8 cellular contexts compared by ENCODE assay signal in the genomic region with DNA sequence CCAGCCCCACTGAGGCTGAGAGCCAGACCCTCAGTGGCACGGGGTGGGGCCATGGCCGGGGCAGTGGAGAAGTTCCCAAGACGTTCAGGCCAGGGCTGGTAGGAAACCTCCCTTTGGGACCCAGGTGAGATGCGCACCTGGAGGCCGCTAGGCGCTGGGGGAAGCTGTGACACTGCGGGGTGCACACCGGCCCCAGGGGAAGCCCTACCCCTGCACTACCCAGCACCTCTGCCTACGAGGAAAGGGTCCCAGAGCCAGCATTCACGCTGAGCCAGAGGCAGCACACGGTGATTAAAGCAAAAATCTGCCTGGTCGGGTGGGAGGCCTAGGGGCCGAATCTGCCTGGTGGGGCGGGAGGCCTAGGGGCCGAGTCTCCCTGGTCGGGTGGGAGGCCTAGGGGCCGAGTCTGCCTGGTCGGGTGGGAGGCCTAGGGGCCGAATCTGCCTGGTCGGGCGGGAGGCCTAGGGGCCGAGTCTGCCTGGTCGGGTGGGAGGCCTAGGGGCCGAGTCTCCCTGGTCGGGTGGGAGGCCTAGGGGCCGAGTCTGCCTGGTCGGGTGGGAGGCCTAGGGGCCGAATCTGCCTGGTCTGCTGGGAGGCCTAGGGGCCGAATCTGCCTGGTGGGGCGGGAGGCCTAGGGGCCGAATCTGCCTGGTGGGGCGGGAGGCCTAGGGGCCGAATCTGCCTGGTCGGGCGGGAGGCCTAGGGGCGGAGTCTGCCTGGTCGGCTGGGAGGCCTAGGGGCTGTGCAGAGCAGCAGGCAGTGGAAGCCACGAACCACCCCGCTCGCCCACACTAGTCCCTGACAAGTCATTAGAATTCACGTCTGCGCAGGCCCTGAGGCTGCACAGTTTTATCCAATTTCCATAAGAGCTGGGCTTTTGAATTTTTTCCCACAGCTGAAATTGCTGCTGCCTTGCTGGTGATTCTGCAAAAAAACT. TPM values are rescaled to one million over a fixed set of nuclear protein-coding genes. Genes with fewer than 3 reads are reported as not detected.
DNase-seq lines count a peak whose midpoint lies in the region; ATAC-seq, FAIRE-seq and TF ChIP-seq lines count a peak whose summit lies in the region.
"Not testable (repeated sequence)": the region's sequence is repeated elsewhere in the genome, so short reads cannot be mapped to it uniquely, and the experiment has no call there.

No MANE protein-coding gene starts in this region.

- H3K4me3 ChIP-seq in HUES64 (ENCODE audit: low read length) (peak overlapping the region; percentile 22; the same call in 1 of the 2 replicates), vagina (peak overlapping the region in 1 of 2 donors; percentile 16)
- H3K4me3 ChIP-seq in RWPE2 (ENCODE audit: severe bottlenecking); astrocyte (ENCODE audit: insufficient read depth, low read depth, low read length); fibroblast of the aortic adventitia (ENCODE audit: low read depth, low read length); HepG2 (replicated peaks in 1 of 3; ENCODE audit: insufficient read depth in 1 of 3, low read depth in 2 of 3, low read length in 3 of 3): not testable (repeated sequence)

- H3K9me3 Mint-ChIP-seq in astrocyte (ENCODE audit: unreplicated experiment): not testable (repeated sequence)

- H3K27me3 ChIP-seq in HUES64 (ENCODE audit: insufficient read depth, low read length); RWPE2 (ENCODE audit: insufficient read depth, poor library complexity, severe bottlenecking); astrocyte (ENCODE audit: insufficient read depth, low read length); HepG2 (ENCODE audit: control insufficient read depth in 1 of 2, insufficient read depth in 2 of 2, low read length in 2 of 2); vagina: not testable (repeated sequence)

- peaks cover 27% of the 10 kb centered on the region for H3K4me1 Mint-ChIP-seq in astrocyte (ENCODE audit: low read depth, unreplicated experiment)

- peak; percentile 18 for TF ChIP-seq POLR2A in GM18951 (IDR thresholded peaks at IDR 0.05; ENCODE audit: extremely low read depth, insufficient read depth, insufficient read length)
- not testable (repeated sequence) for TF ChIP-seq POLR2A in HepG2 (IDR thresholded peaks at IDR 0.05; ENCODE audit: insufficient read depth in 1 of 2, low read depth in 2 of 2, low read length in 2 of 2); vagina (IDR thresholded peaks at IDR 0.05)

- intact Hi-C loops in HepG2 (cut with micrococcal nuclease; ENCODE audit: unreplicated experiment); posterior cingulate gyrus (cut with DNase I); vagina (cut with DNase I): not testable (repeated sequence)

- not testable (repeated sequence) for TF ChIP-seq EP300 in HepG2 (IDR thresholded peaks at IDR 0.05; ENCODE audit: low read depth in 2 of 2, low read length in 2 of 2); HepG2 (CRISPR knock-in tag; IDR thresholded peaks at IDR 0.05; ENCODE audit: borderline replicate concordance)

- H3K9me3 ChIP-seq in HUES64 (ENCODE audit: insufficient read depth, low read depth, low read length); RWPE2 (ENCODE audit: severe bottlenecking); astrocyte (ENCODE audit: insufficient read depth, low read depth, low read length); HepG2 (ENCODE audit: low read length); vagina: not testable (repeated sequence)

- TF ChIP-seq RAD21 in HepG2 (CRISPR knock-in tag; IDR thresholded peaks at IDR 0.05): not testable (repeated sequence)

- in situ Hi-C loops in GM18951 (cut with MboI; ENCODE audit: low sequenced_read_pairs, unreplicated experiment); HepG2 (cut with HindIII; ENCODE audit: extremely low pct_ligation_motif_present, low pct_unique_long_range_greater_than_20kb): not testable (repeated sequence)

- WGBS in HUES64: 48% methylated on average over 42 of the region's 42 CpGs
- WGBS in HepG2 (ENCODE audit: low lambda C conversion rate): 85% methylated on average over 20 of the region's 42 CpGs

- FAIRE-seq in astrocyte (lab: Jason Lieb, UNC); HepG2 (lab: Jason Lieb, UNC): not testable (repeated sequence)

- H3K4me1 ChIP-seq in HUES64 (ENCODE audit: insufficient read depth, low read length) (peaks cover 15% of the 10 kb centered on the region), HepG2 (ENCODE audit: insufficient read depth, low read length) (peaks cover 11% of the 10 kb centered on the region), vagina (peaks cover 22% of the 10 kb centered on the region)
- not testable (repeated sequence) for H3K4me1 ChIP-seq in RWPE2 (ENCODE audit: insufficient read depth, poor library complexity, severe bottlenecking); astrocyte (ENCODE audit: insufficient read depth, low read length)

- H3K27me3 Mint-ChIP-seq in astrocyte (ENCODE audit: low read depth, unreplicated experiment): not testable (repeated sequence)

- not testable (repeated sequence) for ATAC-seq in RWPE2 (ENCODE audit: low read depth)
- ATAC-seq in HepG2: peak; percentile 83

- H3K79me2 ChIP-seq in astrocyte (ENCODE audit: insufficient read depth, low read length); HepG2 (ENCODE audit: insufficient read depth, low read length): not testable (repeated sequence)

- H3K36me3 Mint-ChIP-seq in astrocyte (ENCODE audit: low read depth, unreplicated experiment): not testable (repeated sequence)

- BruUV-seq in HepG2 (replicated peaks; lab: Mats Ljungman, UMichigan): not testable (repeated sequence)

- H3K9ac ChIP-seq in HUES64 (ENCODE audit: low read depth, low read length) (peak overlapping the region; percentile 73), astrocyte (ENCODE audit: low read length) (peak overlapping the region; percentile 23), HepG2 (ENCODE audit: insufficient read depth, low read depth, low read length) (peak overlapping the region; percentile 45; the same call in 1 of the 2 replicates)

- CTCF ChIA-PET in HepG2 (lab: Yijun Ruan, JAX; ENCODE audit: low intra/inter-chr PET ratio, low total read pairs): not testable (repeated sequence)

- H3K4me2 ChIP-seq in astrocyte (ENCODE audit: low read length): not testable (repeated sequence)
- H3K4me2 ChIP-seq in HepG2 (ENCODE audit: low read depth, low read length): peak overlapping the region; percentile 37

- POLR2A ChIA-PET in HepG2 (lab: Yijun Ruan, JAX): not testable (repeated sequence)

- TF ChIP-seq CTCF in RWPE2 (IDR thresholded peaks at IDR 0.05; ENCODE audit: poor library complexity, severe bottlenecking); astrocyte (IDR thresholded peaks at IDR 0.05; ENCODE audit: insufficient read depth, low read depth, low read length); fibroblast of the aortic adventitia (IDR thresholded peaks at IDR 0.05; ENCODE audit: insufficient read depth, low read length); HepG2 (CRISPR knock-in tag; IDR thresholded peaks at IDR 0.05); vagina (IDR thresholded peaks at IDR 0.05): not testable (repeated sequence)

- peak; percentile 85 for DNase-seq in RWPE2 (ENCODE audit: low spot score)
- not testable (repeated sequence) for DNase-seq in astrocyte (ENCODE audit: low read depth); HepG2 (ENCODE audit: low spot score); vagina (ENCODE audit: extremely low spot score in 2 of 2)
- peak; percentile 81 for DNase-seq in fibroblast of the aortic adventitia (ENCODE audit: low read depth)
- DNase-seq in posterior cingulate gyrus: peak in 6 of 10 donors; percentile 15 to 73 (median 66)

- not testable (repeated sequence) for H3K4me3 Mint-ChIP-seq in astrocyte (ENCODE audit: unreplicated experiment)

- H3K36me3 ChIP-seq in HUES64 (ENCODE audit: insufficient read depth, low read length); RWPE2 (ENCODE audit: low read depth); astrocyte (ENCODE audit: insufficient read depth, low read length); HepG2 (replicated peaks in 1 of 2; ENCODE audit: control insufficient read depth in 1 of 2, insufficient read depth in 2 of 2, low read length in 2 of 2); vagina: not testable (repeated sequence)

- H3K27ac Mint-ChIP-seq in astrocyte (ENCODE audit: unreplicated experiment): peak overlapping the region; percentile 34

- H3K27ac ChIP-seq in HUES64 (ENCODE audit: low read depth, low read length): peak overlapping the region; percentile 84
- H3K27ac ChIP-seq in RWPE2 (ENCODE audit: poor library complexity, severe bottlenecking); astrocyte (ENCODE audit: low read depth, low read length): not testable (repeated sequence)
- H3K27ac ChIP-seq in HepG2 (ENCODE audit: extremely low read length, insufficient read depth, low read length): peak overlapping the region; percentile 65
- H3K27ac ChIP-seq in vagina: peak overlapping the region; percentile 90

- H4K20me1 ChIP-seq in astrocyte (ENCODE audit: insufficient read depth, low read length); HepG2 (ENCODE audit: insufficient read depth, low read length): not testable (repeated sequence)

- not testable (repeated sequence) for H2AFZ ChIP-seq in astrocyte (ENCODE audit: low read depth, low read length); HepG2 (ENCODE audit: low read length)

RNA-seq across cellular contexts. Expression of a gene that starts 27.7 kb away (rescaled TPM):
- polyA plus RNA-seq in HUES64 (2013, experiment 1 of 2): 28.1 TPM
- 26.7 TPM for polyA plus RNA-seq in HUES64 (2013, experiment 2 of 2)
- total RNA-seq in astrocyte (36.7 and 37.9 TPM in 2 replicates), fibroblast of the aortic adventitia (ENCODE audit: low replicate concordance) (30.1 and 39.8 TPM in 2 replicates), HepG2 (2016; rRNA removed; fragmentation: Illumina TruSeq; extraction: Trizol) (16.0 and 20.5 TPM in 2 replicates), vagina (67.5 TPM)
- 7.2 and 7.9 TPM in 2 replicates for total RNA-seq in HepG2 (2016; cell fraction: cytosol; rRNA removed; fragmentation: Illumina TruSeq; extraction: Trizol; ENCODE audit: low read depth)
- 14.6 and 19.5 TPM in 2 replicates for total RNA-seq in HepG2 (2016; cell fraction: insoluble cytoplasmic fraction; rRNA removed; fragmentation: Illumina TruSeq; extraction: Trizol)
- 13.8 and 14.1 TPM in 2 replicates for total RNA-seq in HepG2 (2016; cell fraction: membrane; rRNA removed; fragmentation: Illumina TruSeq; extraction: Trizol)
- total RNA-seq in HepG2 (2016; cell fraction: nucleus; rRNA removed; fragmentation: Illumina TruSeq; extraction: Trizol): 11.2 and 13.3 TPM in 2 replicates
- polyA plus RNA-seq in HepG2 (2011; rRNA removed): 9.2 and 11.8 TPM in 2 replicates
- 6.8 and 8.3 TPM in 2 replicates for polyA plus RNA-seq in HepG2 (2011; cell fraction: cytosol; rRNA removed)
- polyA plus RNA-seq in HepG2 (2011; cell fraction: nucleus; rRNA removed): 26.9 and 28.5 TPM in 2 replicates
- 14.6 and 15.2 TPM in 2 replicates for polyA plus RNA-seq in HepG2 (2012)
- 5.5 and 5.9 TPM in 2 replicates for polyA plus RNA-seq in HepG2 (2016; cell fraction: cytosol; fragmentation: Illumina TruSeq; extraction: Trizol; ENCODE audit: low read depth)
- 14.3 and 16.5 TPM in 2 replicates for polyA plus RNA-seq in HepG2 (2016; cell fraction: insoluble cytoplasmic fraction; fragmentation: Illumina TruSeq; extraction: Trizol; ENCODE audit: low read depth)
- polyA plus RNA-seq in HepG2 (2016; cell fraction: membrane; fragmentation: Illumina TruSeq; extraction: Trizol; ENCODE audit: low read depth): 7.8 and 8.8 TPM in 2 replicates
- polyA plus RNA-seq in HepG2 (2016; cell fraction: nucleus; fragmentation: Illumina TruSeq; extraction: Trizol; ENCODE audit: insufficient read depth, low read depth): 28.1 and 32.7 TPM in 2 replicates
- 15.9 and 55.4 TPM in 2 replicates for polyA minus RNA-seq in HepG2 (2011; rRNA and poly(A)+ RNA removed; ENCODE audit: low replicate concordance)
- polyA minus RNA-seq in HepG2 (2011; cell fraction: cytosol; rRNA and poly(A)+ RNA removed): 6.1 and 7.2 TPM in 2 replicates
- 12.9 and 14.2 TPM in 2 replicates for polyA minus RNA-seq in HepG2 (2011; cell fraction: nucleus; rRNA and poly(A)+ RNA removed)

Comparison
In these comparisons a context has a peak if more than half of its experiments do, and no peak if none do; other contexts are left out.
1. H3K9ac ChIP-seq: peak in every context shown above with its lines; median percentile 73 in HUES64; 45 in HepG2; 23 in astrocyte.